13 cellular contexts compared by ENCODE assay signal in the genomic region with DNA sequence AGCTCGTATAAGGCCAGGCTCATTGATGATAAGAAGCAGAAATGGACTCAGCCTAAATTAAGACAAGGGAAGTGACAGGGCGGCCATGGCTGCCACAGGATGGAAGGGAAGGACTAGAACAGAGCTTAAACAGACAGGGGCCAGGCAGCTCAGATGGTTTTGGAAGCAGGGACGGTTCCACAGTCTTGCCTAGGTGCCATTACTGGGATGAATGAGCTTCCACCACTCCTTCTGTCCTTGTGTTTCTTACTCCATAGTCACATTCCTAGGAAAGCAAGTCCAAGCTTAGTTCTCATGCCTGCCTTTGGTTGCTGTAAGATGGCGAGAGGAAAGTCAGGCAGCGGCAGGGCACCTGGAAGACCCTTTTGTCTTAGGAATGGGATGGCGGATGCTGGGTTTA. TPM values are rescaled to one million over a fixed set of nuclear protein-coding genes. Genes with fewer than 3 reads are reported as not detected.
DNase-seq lines count a peak whose midpoint lies in the region; ATAC-seq and TF ChIP-seq lines count a peak whose summit lies in the region.
"Had no signal": no experiment of that assay in that cellular context is flagged by ENCODE, and none has a peak within 500 bp of the region (broad histone marks: within the 10 kb centered on the region; RNA-seq: fewer than 3 reads in every experiment).

No MANE protein-coding gene starts in this region.

- no peaks in the 10 kb centered on the region for H3K9me3 ChIP-seq in testis

- H3K4me1 Mint-ChIP-seq in activated CD4-positive, alpha-beta T cell treated with anti-CD3 and anti-CD28 coated beads, Interleukin-2, amount 10 ng/mL, durations not matched to agents 24 days and 14 days = peaks cover 61% of the 10 kb centered on the region
- H3K4me1 Mint-ChIP-seq in activated T-helper 17 cell treated with anti-CD3 and anti-CD28 coated beads, Interleukin-2, amount 50 U/mL, for 72 hours = peaks cover 34% of the 10 kb centered on the region

- H3K4me1 ChIP-seq in testis = peaks cover 25% of the 10 kb centered on the region

- intact Hi-C loops in activated CD4-positive, alpha-beta T cell treated with anti-CD3 and anti-CD28 coated beads, Interleukin-2, amount 10 ng/mL, durations not matched to agents 24 days and 14 days (cut with micrococcal nuclease) = loop anchor here (5.0 kb wide), 1 partner anchor 331 kb away; no protein-coding TSS in a partner anchor
- intact Hi-C loops in testis (cut with DNase I; ENCODE audit: low total_unique reads) = no loop called here

- H3K27ac Mint-ChIP-seq in activated CD4-positive, alpha-beta T cell treated with anti-CD3 and anti-CD28 coated beads, Interleukin-2, amount 10 ng/mL, durations not matched to agents 24 days and 14 days = peak overlapping the region; percentile 79
- peak overlapping the region; percentile 20 for H3K27ac Mint-ChIP-seq in activated T-helper 17 cell treated with anti-CD3 and anti-CD28 coated beads, Interleukin-2, amount 50 U/mL, for 72 hours
- H3K27ac Mint-ChIP-seq: nephron had no signal

- no peak overlapping the region for H3K4me3 ChIP-seq in testis

- H3K27me3 ChIP-seq in testis = no peaks in the 10 kb centered on the region
- H3K27me3 ChIP-seq: brain microvascular endothelial cell had no signal

- H3K36me3 Mint-ChIP-seq in activated CD4-positive, alpha-beta T cell treated with anti-CD3 and anti-CD28 coated beads, Interleukin-2, amount 10 ng/mL, durations not matched to agents 24 days and 14 days (ENCODE audit: low read depth) = no peaks in the 10 kb centered on the region
- no peaks in the 10 kb centered on the region for H3K36me3 Mint-ChIP-seq in activated T-helper 17 cell treated with anti-CD3 and anti-CD28 coated beads, Interleukin-2, amount 50 U/mL, for 72 hours (ENCODE audit: low read depth)

- no peak for ATAC-seq in activated T-helper 17 cell treated with anti-CD3 and anti-CD28 coated beads, Interleukin-2, amount 50 U/mL, for 72 hours (replicated peaks)
- no peak for ATAC-seq in left lobe of liver

- H3K36me3 ChIP-seq in testis (ENCODE audit: low read depth, missing control alignments) = no peaks in the 10 kb centered on the region
- H3K36me3 ChIP-seq: brain microvascular endothelial cell had no signal

- no peak for TF ChIP-seq POLR2A in testis (IDR thresholded peaks at IDR 0.05)

- H3K27ac ChIP-seq in testis = peak overlapping the region; percentile 34 to 38

- DNase-seq in activated CD4-positive, alpha-beta T cell treated with anti-CD3 and anti-CD28 coated beads, Interleukin-2, amount 10 ng/mL, durations not matched to agents 24 days and 14 days = peak; percentile 60
- DNase-seq in activated CD4-positive, alpha-beta T cell treated with anti-CD3 and anti-CD28 coated beads for 1 hour = no peak
- DNase-seq in left lobe of liver (ENCODE audit: low spot score) (peak; percentile 44), testis (no peak), NCI-H82 treated with DMSO at 0.1 percent for 48 hours (lab: John Stamatoyannopoulos, UW; ENCODE audit: unreplicated experiment) (no peak), NCI-H510A (lab: John Stamatoyannopoulos, UW) (no peak)
- no peak for DNase-seq in stimulated activated CD4-positive, alpha-beta T cell treated with anti-CD3 and anti-CD28 coated beads, Interleukin-4, amount 100 ng/mL, for 24 hours
- DNase-seq: NCI-H2171; stimulated activated CD4-positive, alpha-beta T cell treated with anti-CD3 and anti-CD28 coated beads, Interleukin-15, amount 100 ng/mL, for 24 hours had no signal

- no peak for TF ChIP-seq CTCF in testis (IDR thresholded peaks at IDR 0.05)

- no peaks in the 10 kb centered on the region for H3K9me3 Mint-ChIP-seq in activated CD4-positive, alpha-beta T cell treated with anti-CD3 and anti-CD28 coated beads, Interleukin-2, amount 10 ng/mL, durations not matched to agents 24 days and 14 days
- no peaks in the 10 kb centered on the region for H3K9me3 Mint-ChIP-seq in activated T-helper 17 cell treated with anti-CD3 and anti-CD28 coated beads, Interleukin-2, amount 50 U/mL, for 72 hours
- H3K9me3 Mint-ChIP-seq: nephron had no signal

- H3K4me3 Mint-ChIP-seq in activated CD4-positive, alpha-beta T cell treated with anti-CD3 and anti-CD28 coated beads, Interleukin-2, amount 10 ng/mL, durations not matched to agents 24 days and 14 days = no peak overlapping the region
- H3K4me3 Mint-ChIP-seq in activated T-helper 17 cell treated with anti-CD3 and anti-CD28 coated beads, Interleukin-2, amount 50 U/mL, for 72 hours = no peak overlapping the region
- H3K4me3 Mint-ChIP-seq: nephron had no signal

- H3K27me3 Mint-ChIP-seq in activated CD4-positive, alpha-beta T cell treated with anti-CD3 and anti-CD28 coated beads, Interleukin-2, amount 10 ng/mL, durations not matched to agents 24 days and 14 days = peaks cover 5% of the 10 kb centered on the region
- peaks cover 4% of the 10 kb centered on the region for H3K27me3 Mint-ChIP-seq in activated T-helper 17 cell treated with anti-CD3 and anti-CD28 coated beads, Interleukin-2, amount 50 U/mL, for 72 hours

- 82 to 88% methylated on average over 6 of the region's 6 CpGs for WGBS in testis, 2 donors

RNA-seq across cellular contexts. Expression of a gene that starts 11.9 kb away (rescaled TPM):
- 54.1 and 58.5 TPM in 2 replicates for total RNA-seq in activated CD4-positive, alpha-beta T cell treated with anti-CD3 and anti-CD28 coated beads, Interleukin-2, amount 10 ng/mL, durations not matched to agents 24 days and 14 days
- total RNA-seq in activated T-helper 17 cell treated with anti-CD3 and anti-CD28 coated beads, Interleukin-2, amount 50 U/mL, for 72 hours = 10 to 100 TPM; 10.6 to 32.4 TPM
- total RNA-seq in left lobe of liver (0.68 TPM), testis (1 to 10 TPM in 1 of 2 donors, under 1 TPM in 1; 0.43 to 2.6 TPM)
- polyA plus RNA-seq in testis (ENCODE audit: insufficient read depth, low read depth, low replicate concordance) = 2.2 TPM
- total RNA-seq: epithelial cell of proximal tubule had no signal

RNA-seq across cellular contexts. Expression of a gene that starts 38.1 kb away (rescaled TPM):
- total RNA-seq in activated CD4-positive, alpha-beta T cell treated with anti-CD3 and anti-CD28 coated beads, Interleukin-2, amount 10 ng/mL, durations not matched to agents 24 days and 14 days = not detected in 2 replicates
- total RNA-seq in activated T-helper 17 cell treated with anti-CD3 and anti-CD28 coated beads, Interleukin-2, amount 50 U/mL, for 72 hours = not detected
- total RNA-seq in left lobe of liver (9.8 TPM), testis (under 1 TPM in 1 of 2 donors, not detected in 1; 0.25 TPM)
- 0.36 TPM for polyA plus RNA-seq in testis (ENCODE audit: insufficient read depth, low read depth, low replicate concordance)
- total RNA-seq: epithelial cell of proximal tubule had no signal

RNA-seq across cellular contexts. Expression of a gene that starts 47.7 kb away (rescaled TPM):
- 0.19 TPM in 1 of 2 replicates, not detected in the other for total RNA-seq in activated CD4-positive, alpha-beta T cell treated with anti-CD3 and anti-CD28 coated beads, Interleukin-2, amount 10 ng/mL, durations not matched to agents 24 days and 14 days
- not detected for total RNA-seq in activated T-helper 17 cell treated with anti-CD3 and anti-CD28 coated beads, Interleukin-2, amount 50 U/mL, for 72 hours
- total RNA-seq in left lobe of liver (28.0 TPM), testis (10 to 100 TPM; 14.2 to 16.8 TPM)
- 13.5 TPM for polyA plus RNA-seq in testis (ENCODE audit: insufficient read depth, low read depth, low replicate concordance)

Comparison
In these comparisons a context has a peak if more than half of its experiments do, and no peak if none do; other contexts are left out.
1. DNase-seq: peak in activated CD4-positive, alpha-beta T cell treated with anti-CD3 and anti-CD28 coated beads, Interleukin-2, amount 10 ng/mL, durations not matched to agents 24 days and 14 days (single experiment) and left lobe of liver (single experiment); none in activated CD4-positive, alpha-beta T cell treated with anti-CD3 and anti-CD28 coated beads for 1 hour (single experiment), testis (single experiment), NCI-H82 treated with DMSO at 0.1 percent for 48 hours (single experiment), stimulated activated CD4-positive, alpha-beta T cell treated with anti-CD3 and anti-CD28 coated beads, Interleukin-4, amount 100 ng/mL, for 24 hours (single experiment) and NCI-H510A (single experiment).
2. RNA of a gene that starts 47.7 kb away (total RNA-seq): 28.0 TPM in left lobe of liver (single experiment) and 14.2 to 16.8 TPM in testis; 0.19 TPM in activated CD4-positive, alpha-beta T cell treated with anti-CD3 and anti-CD28 coated beads, Interleukin-2, amount 10 ng/mL, durations not matched to agents 24 days and 14 days and not detected in activated T-helper 17 cell treated with anti-CD3 and anti-CD28 coated beads, Interleukin-2, amount 50 U/mL, for 72 hours; every median in the first group is over 10 times any median in the second.